Comparison of ENCODE assay signal across 24 cellular contexts in the genomic region with DNA sequence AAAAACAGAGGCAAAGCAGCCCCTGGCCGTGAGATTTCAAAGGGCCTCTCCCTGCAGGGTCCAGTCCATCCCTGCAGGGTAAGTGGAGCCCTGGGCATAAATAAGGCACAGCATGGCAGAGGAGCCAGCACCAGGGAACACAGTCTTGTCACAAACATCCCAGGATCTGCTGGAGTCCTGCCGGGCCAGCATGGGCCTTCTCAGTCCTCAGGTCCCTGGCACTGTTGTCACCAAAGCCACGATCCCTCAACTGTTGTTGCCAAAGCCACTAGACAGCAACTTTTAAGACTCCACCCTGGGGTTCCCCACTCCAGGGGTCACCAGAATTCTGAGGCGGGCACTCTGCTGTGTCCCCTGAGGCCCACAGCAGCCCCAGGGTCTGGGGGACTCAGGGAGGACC. TPM values are rescaled to one million over a fixed set of nuclear protein-coding genes. Genes with fewer than 3 reads are reported as not detected.
DNase-seq lines count a peak whose midpoint lies in the region; ATAC-seq and TF ChIP-seq lines count a peak whose summit lies in the region.
"Had no signal": no experiment of that assay in that cellular context is flagged by ENCODE, and none has a peak within 500 bp of the region (broad histone marks: within the 10 kb centered on the region; RNA-seq: fewer than 3 reads in every experiment).

No MANE protein-coding gene starts in this region.

- H3K14ac ChIP-seq in mesenchymal stem cell (ENCODE audit: low read length in 2 of 2), result no peak overlapping the region

- WGBS in heart right ventricle, 2 donors, result 81 to 82% methylated on average over 4 of the region's 4 CpGs
- 65% methylated on average over 4 of the region's 4 CpGs for WGBS in mesenchymal stem cell
- 75% methylated on average over 4 of the region's 4 CpGs for WGBS in smooth muscle cell (ENCODE audit: low lambda C conversion rate)

- no peak overlapping the region for H4K8ac ChIP-seq in mesenchymal stem cell (ENCODE audit: low read length)

- DNase-seq in Right ventricle myocardium inferior (ENCODE audit: missing footprints), result peak; percentile 16
- DNase-seq in heart right ventricle, result no peak
- no peak for DNase-seq in T-cell
- no peak for DNase-seq in mesenchymal stem cell
- no peak for DNase-seq in smooth muscle cell (lab: John Stamatoyannopoulos, UW; ENCODE audit: unreplicated experiment)
- DNase-seq in dorsolateral prefrontal cortex, result no peak
- DNase-seq: activated CD4-positive, alpha-beta T cell treated with anti-CD3 and anti-CD28 coated beads for 48 hours; activated naive CD4-positive, alpha-beta T cell treated with anti-CD3 and anti-CD28 coated beads, Interleukin-2, amount 10 ng/mL, durations not matched to agents 7 days and 5 days; anterior cingulate cortex; cerebellar nuclear complex; effector CD4-positive, alpha-beta T cell; foreskin keratinocyte; H7; NCI-H1092; NCI-H1930; NCI-H2227 treated with DMSO at 0.1 percent for 48 hours; NCI-H774; SIG-M5; T-helper 1 cell; transverse colon had no signal

- peak overlapping the region in 2 of 3 donors; percentile 31 to 58 for H3K4me3 Mint-ChIP-seq in T-cell
- H3K4me3 Mint-ChIP-seq: activated naive CD4-positive, alpha-beta T cell treated with anti-CD3 and anti-CD28 coated beads, Interleukin-2, amount 10 ng/mL, durations not matched to agents 7 days and 5 days had no signal

- no peak overlapping the region for H3K18ac ChIP-seq in mesenchymal stem cell (ENCODE audit: low read depth in 1 of 2, low read length in 2 of 2)

- no peaks in the 10 kb centered on the region for H3K9me3 Mint-ChIP-seq in T-cell
- H3K9me3 Mint-ChIP-seq: activated naive CD4-positive, alpha-beta T cell treated with anti-CD3 and anti-CD28 coated beads, Interleukin-2, amount 10 ng/mL, durations not matched to agents 7 days and 5 days had no signal

- no peaks in the 10 kb centered on the region for H3K36me3 Mint-ChIP-seq in T-cell

- H3K9me3 ChIP-seq in heart right ventricle (no peaks in the 10 kb centered on the region), mesenchymal stem cell (ENCODE audit: control insufficient read depth, low read length) (no peaks in the 10 kb centered on the region), smooth muscle cell (replicated peaks; ENCODE audit: low read depth) (no peaks in the 10 kb centered on the region)
- H3K9me3 ChIP-seq: transverse colon had no signal

- TF ChIP-seq CTCF in heart right ventricle (IDR thresholded peaks at IDR 0.05) (no peak), smooth muscle cell (IDR thresholded peaks at IDR 0.05; ENCODE audit: borderline replicate concordance, insufficient read depth, poor library complexity, severe bottlenecking) (no peak), dorsolateral prefrontal cortex (IDR thresholded peaks at IDR 0.05 in 54 of 56, conservative IDR thresholded peaks at IDR 0.05 in 2 of 56; ENCODE audit: low read depth in 1 of 56, partially characterized antibody in 56 of 56) (no peak)

- H3K79me1 ChIP-seq in mesenchymal stem cell (replicated peaks; ENCODE audit: low read length, poor library complexity, severe bottlenecking), result peaks cover 5% of the 10 kb centered on the region

- CTCF ChIA-PET in T-cell (lab: Charles Lee), result no interaction called here

- H3K27me3 Mint-ChIP-seq in T-cell, result peaks cover 25 to 27% of the 10 kb centered on the region in 2 donors

- no peaks in the 10 kb centered on the region for H3K36me3 ChIP-seq in heart right ventricle
- peaks cover 0 to 8% of the 10 kb centered on the region in 2 experiments for H3K36me3 ChIP-seq in mesenchymal stem cell (ENCODE audit: control insufficient read depth in 1 of 2, insufficient read depth in 2 of 2, low read depth in 1 of 2, low read length in 2 of 2)
- H3K36me3 ChIP-seq in smooth muscle cell (ENCODE audit: low read depth), result no peaks in the 10 kb centered on the region
- H3K36me3 ChIP-seq: transverse colon had no signal

- H3K23ac ChIP-seq in mesenchymal stem cell (ENCODE audit: low read length in 2 of 2), result peak overlapping the region in 1 of 2 experiments; percentile 66

- H3K9ac ChIP-seq in mesenchymal stem cell (ENCODE audit: low read length), result peak overlapping the region; percentile 92
- no peak overlapping the region for H3K9ac ChIP-seq in smooth muscle cell (ENCODE audit: low read depth)
- H3K9ac ChIP-seq: KMS-11 had no signal

- H3K4me2 ChIP-seq in mesenchymal stem cell (ENCODE audit: low read length, poor library complexity, severe bottlenecking) (no peak overlapping the region), smooth muscle cell (peak overlapping the region; percentile 99)
- H3K4me2 ChIP-seq: KMS-11 had no signal

- intact Hi-C loops in Right ventricle myocardium inferior (cut with DNase I), result loop anchor here (2.0 kb wide), 1 partner anchor 141 kb away; no protein-coding TSS in a partner anchor
- intact Hi-C loops in heart right ventricle (cut with DNase I), result no loop called here
- intact Hi-C loops in dorsolateral prefrontal cortex (cut with DNase I), result no loop called here

- H3K27ac ChIP-seq in heart right ventricle (no peak overlapping the region), mesenchymal stem cell (ENCODE audit: low read length, poor library complexity, severe bottlenecking) (no peak overlapping the region), smooth muscle cell (ENCODE audit: low read depth) (no peak overlapping the region), dorsolateral prefrontal cortex (peak overlapping the region in 3 of 59 donors; percentile 83 to 94 (median 92))
- H3K27ac ChIP-seq: foreskin keratinocyte, KMS-11 had no signal

- no peaks in the 10 kb centered on the region for H3F3A ChIP-seq in smooth muscle cell (ENCODE audit: low read depth)

- peak overlapping the region; percentile 70 for H2BK15ac ChIP-seq in mesenchymal stem cell (ENCODE audit: low read depth, poor library complexity, severe bottlenecking)

- H3K4me1 Mint-ChIP-seq in T-cell, result peaks cover 12 to 21% (median 19%) of the 10 kb centered on the region in 3 donors

- no peak for ATAC-seq in Right ventricle myocardium inferior
- no peak for ATAC-seq in heart right ventricle
- ATAC-seq in T-cell (replicated peaks in 1 of 4), result no peak
- ATAC-seq in HG02981 (IDR thresholded peaks at IDR 0.05; ENCODE audit: unreplicated experiment), result no peak
- no peak for ATAC-seq in GM19463 (IDR thresholded peaks at IDR 0.05; ENCODE audit: unreplicated experiment)
- ATAC-seq: foreskin keratinocyte had no signal

- H4K20me1 ChIP-seq in smooth muscle cell (ENCODE audit: low read depth), result peaks cover 14% of the 10 kb centered on the region

- no peak overlapping the region for H3K27ac Mint-ChIP-seq in T-cell
- H3K27ac Mint-ChIP-seq: activated naive CD4-positive, alpha-beta T cell treated with anti-CD3 and anti-CD28 coated beads, Interleukin-2, amount 10 ng/mL, durations not matched to agents 7 days and 5 days; B cell had no signal

- H3K4me1 ChIP-seq in heart right ventricle, result peaks cover 4 to 54% (median 16%) of the 10 kb centered on the region in 9 donors
- peaks cover 18% of the 10 kb centered on the region for H3K4me1 ChIP-seq in mesenchymal stem cell (ENCODE audit: control insufficient read depth, insufficient read depth, low read depth, low read length)
- H3K4me1 ChIP-seq in smooth muscle cell (ENCODE audit: low read depth), result peaks cover 13% of the 10 kb centered on the region

- no peak overlapping the region for H4K91ac ChIP-seq in mesenchymal stem cell (ENCODE audit: low read length)

- H3K27me3 ChIP-seq in heart right ventricle (peaks cover 0 to 28% (median 0%) of the 10 kb centered on the region in 7 donors), mesenchymal stem cell (ENCODE audit: control insufficient read depth in 1 of 2, insufficient read depth in 1 of 2, low read length in 2 of 2) (peaks cover 0 to 8% of the 10 kb centered on the region in 2 experiments), smooth muscle cell (ENCODE audit: low read depth) (no peaks in the 10 kb centered on the region), dorsolateral prefrontal cortex (peaks cover 0 to 19% (median 3%) of the 10 kb centered on the region in 45 donors)
- H3K27me3 ChIP-seq: foreskin keratinocyte had no signal

- peak overlapping the region; percentile 7 to 52 for H2BK12ac ChIP-seq in mesenchymal stem cell (ENCODE audit: low read length in 2 of 2)

- H2AFZ ChIP-seq in mesenchymal stem cell (ENCODE audit: low read depth, low read length), result no peak overlapping the region
- H2AFZ ChIP-seq in smooth muscle cell (ENCODE audit: low read depth), result no peak overlapping the region

- POLR2A ChIA-PET in T-cell (lab: Charles Lee), result no interaction called here

- H2AK5ac ChIP-seq in mesenchymal stem cell (ENCODE audit: low read length, severe bottlenecking), result no peak overlapping the region

- no peak overlapping the region for H3K4ac ChIP-seq in mesenchymal stem cell (ENCODE audit: low read depth in 1 of 2, low read length in 2 of 2)

- H2BK120ac ChIP-seq in mesenchymal stem cell (ENCODE audit: low read depth, low read length), result no peak overlapping the region

- no peak overlapping the region for H2BK5ac ChIP-seq in mesenchymal stem cell (ENCODE audit: low read depth, low read length, poor library complexity, severe bottlenecking)

- H3K79me2 ChIP-seq in smooth muscle cell (ENCODE audit: low read depth), result peaks cover 42% of the 10 kb centered on the region

- H3K4me3 ChIP-seq in heart right ventricle (no peak overlapping the region), mesenchymal stem cell (ENCODE audit: insufficient read depth in 1 of 2, low read depth in 1 of 2, low read length in 2 of 2) (no peak overlapping the region), smooth muscle cell (no peak overlapping the region), dorsolateral prefrontal cortex (peak overlapping the region in 5 of 59 donors; percentile 76 to 84 (median 80))

RNA-seq across cellular contexts. Expression of gene BAHCC1, which starts 47.8 kb away (rescaled TPM):
- total RNA-seq in Right ventricle myocardium inferior, result 9.9 TPM
- total RNA-seq in heart right ventricle, result 10 to 100 TPM in 2 of 10 donors, 1 to 10 TPM in 8; 6.3 to 11.1 (median 9.2) TPM
- polyA plus RNA-seq in heart right ventricle, result 10 to 100 TPM in 1 of 2 donors, 1 to 10 TPM in 1; 4.8 to 13.1 TPM
- total RNA-seq in T-cell, result under 1 TPM; 0.23 to 0.82 (median 0.33) TPM
- 8.3 TPM for polyA plus RNA-seq in mesenchymal stem cell (2013, experiment 1 of 2)
- polyA plus RNA-seq in mesenchymal stem cell (2013, experiment 2 of 2), result 8.6 TPM
- 4.6 and 5.4 TPM in 2 replicates for total RNA-seq in smooth muscle cell
- polyA plus RNA-seq in smooth muscle cell, result 3.2 and 3.9 TPM in 2 replicates
- 10 to 100 TPM; 25.1 to 66.1 (median 38.0) TPM for total RNA-seq in dorsolateral prefrontal cortex

RNA-seq across cellular contexts. Expression of gene SLC38A10, which starts 52.3 kb away (rescaled TPM):
- total RNA-seq in Right ventricle myocardium inferior (44.6 TPM), heart right ventricle (10 to 100 TPM; 27.8 to 50.0 (median 37.9) TPM), T-cell (10 to 100 TPM; 52.8 to 95.2 (median 82.3) TPM), smooth muscle cell (61.4 and 61.6 TPM in 2 replicates), dorsolateral prefrontal cortex (10 to 100 TPM; 30.0 to 80.0 (median 48.8) TPM)
- polyA plus RNA-seq in heart right ventricle (10 to 100 TPM; 56.0 to 56.2 TPM), smooth muscle cell (97.1 and 98.4 TPM in 2 replicates)
- 54.5 TPM for polyA plus RNA-seq in mesenchymal stem cell (2013, experiment 1 of 2)
- polyA plus RNA-seq in mesenchymal stem cell (2013, experiment 2 of 2), result 52.5 TPM
